8 cellular contexts compared by ENCODE assay signal in the genomic region with DNA sequence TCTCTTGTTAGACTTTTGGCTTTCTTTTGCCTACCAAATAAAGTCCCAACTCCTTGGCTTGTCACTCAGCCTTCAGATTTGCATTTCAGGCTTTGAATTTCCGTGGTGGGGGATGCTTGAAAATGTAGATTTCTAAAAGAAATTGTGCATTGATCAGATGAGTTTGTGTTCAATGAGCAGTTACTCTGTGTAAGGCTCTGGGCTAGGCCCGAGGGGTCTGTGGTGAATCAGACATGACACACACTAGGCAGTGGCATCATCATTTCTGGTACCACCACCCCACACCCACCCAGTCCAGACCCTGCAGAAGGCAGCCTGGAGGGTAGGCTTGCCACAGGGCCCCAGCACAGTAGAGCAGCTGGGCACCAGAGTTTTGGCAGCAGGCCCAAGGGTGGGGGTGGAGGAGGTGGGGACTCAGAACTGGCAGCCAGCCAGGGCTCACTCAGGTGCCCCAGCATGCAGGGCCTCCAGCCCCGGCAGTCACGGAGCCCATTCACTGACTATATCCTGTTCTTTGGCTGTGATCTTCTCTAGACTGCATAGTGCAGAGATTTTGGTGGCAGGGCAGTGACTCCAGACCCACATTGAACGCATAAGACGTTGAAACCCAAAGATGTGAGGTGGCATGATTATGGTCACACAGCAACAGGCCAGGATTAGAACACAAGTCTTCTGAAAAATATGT.
DNase-seq lines count a peak whose midpoint lies in the region; ATAC-seq and TF ChIP-seq lines count a peak whose summit lies in the region.

No MANE protein-coding gene starts in this region.

- peak; percentile 86 to 87 for ATAC-seq in CD4-positive, CD25-positive, alpha-beta regulatory T cell (ENCODE audit: low read depth in 2 of 2)
- ATAC-seq in GM21529 (IDR thresholded peaks at IDR 0.05; ENCODE audit: unreplicated experiment) (peak; percentile 58), aorta (ENCODE audit: low FRiP score) (peak; percentile 23)

- H3K9me3 Mint-ChIP-seq in CD4-positive, CD25-positive, alpha-beta regulatory T cell = no peaks in the 10 kb centered on the region
- no peaks in the 10 kb centered on the region for H3K9me3 Mint-ChIP-seq in HFFc6

- H3K9me3 ChIP-seq in CD4-positive, CD25-positive, alpha-beta regulatory T cell (ENCODE audit: control insufficient read depth in 2 of 2, low read length in 2 of 2) = no peaks in the 10 kb centered on the region
- H3K9me3 ChIP-seq in ovary (no peaks in the 10 kb centered on the region), aorta (ENCODE audit: control insufficient read depth, low read length) (no peaks in the 10 kb centered on the region)

- TF ChIP-seq CTCF in ovary (IDR thresholded peaks at IDR 0.05) = no peak
- TF ChIP-seq CTCF in HFFc6 (IDR thresholded peaks at IDR 0.05) = no peak

- H3K4me1 Mint-ChIP-seq in CD4-positive, CD25-positive, alpha-beta regulatory T cell = peaks cover 35 to 60% (median 52%) of the 10 kb centered on the region in 4 donors
- H3K4me1 Mint-ChIP-seq in HFFc6 (ENCODE audit: low read depth) = peaks cover 52% of the 10 kb centered on the region

- H3K36me3 Mint-ChIP-seq in CD4-positive, CD25-positive, alpha-beta regulatory T cell = peaks cover 25% of the 10 kb centered on the region
- H3K36me3 Mint-ChIP-seq in HFFc6 (ENCODE audit: low read depth) = peaks cover 40% of the 10 kb centered on the region

- peak overlapping the region; percentile 35 for H3K27ac ChIP-seq in CD4-positive, CD25-positive, alpha-beta regulatory T cell (ENCODE audit: insufficient read depth, low read length, poor library complexity, severe bottlenecking)
- H3K27ac ChIP-seq in ovary = no peak overlapping the region
- no peak overlapping the region for H3K27ac ChIP-seq in aorta (ENCODE audit: low read depth in 1 of 2, low read length in 2 of 2)

- H3K4me3 Mint-ChIP-seq in CD4-positive, CD25-positive, alpha-beta regulatory T cell = peak overlapping the region in 2 of 4 donors; percentile 23 to 63
- no peak overlapping the region for H3K4me3 Mint-ChIP-seq in HFFc6

- intact Hi-C loops in ovary (cut with DNase I) (no loop called here), aorta (cut with DNase I) (no loop called here)

- peak; percentile 33 to 86 (median 79) for DNase-seq in CD4-positive, CD25-positive, alpha-beta regulatory T cell
- peak; percentile 90 to 97 (median 93) for DNase-seq in NCI-H1417 (lab: John Stamatoyannopoulos, UW)
- peak; percentile 57 for DNase-seq in T follicular helper cell (ENCODE audit: low read depth)
- DNase-seq in astrocyte of the hippocampus (ENCODE audit: low read depth, low spot score) = peak; percentile 74
- peak; percentile 25 to 58 (median 54) for DNase-seq in ovary
- DNase-seq in aorta = peak in 1 of 2 donors; percentile 79
- no peak for DNase-seq in HFFc6

- H3K36me3 ChIP-seq in CD4-positive, CD25-positive, alpha-beta regulatory T cell (ENCODE audit: control insufficient read depth, insufficient read depth, low read length) = peaks cover 11% of the 10 kb centered on the region
- H3K36me3 ChIP-seq in ovary (no peaks in the 10 kb centered on the region), aorta (ENCODE audit: control insufficient read depth in 1 of 2, insufficient read depth in 2 of 2, low read length in 1 of 2) (peaks cover 0 to 4% of the 10 kb centered on the region in 2 donors)

- no peak for TF ChIP-seq POLR2A in ovary (IDR thresholded peaks at IDR 0.05)

- peak overlapping the region in 2 of 3 donors; percentile 34 to 57 for H3K27ac Mint-ChIP-seq in CD4-positive, CD25-positive, alpha-beta regulatory T cell
- no peak overlapping the region for H3K27ac Mint-ChIP-seq in HFFc6

- H3K4me3 ChIP-seq in CD4-positive, CD25-positive, alpha-beta regulatory T cell (ENCODE audit: low read depth, low read length) = no peak overlapping the region
- no peak overlapping the region for H3K4me3 ChIP-seq in ovary
- no peak overlapping the region for H3K4me3 ChIP-seq in aorta (ENCODE audit: low read length in 2 of 2)

- no peak for TF ChIP-seq EP300 in ovary (IDR thresholded peaks at IDR 0.05)

- no peaks in the 10 kb centered on the region for H3K27me3 ChIP-seq in CD4-positive, CD25-positive, alpha-beta regulatory T cell (ENCODE audit: control insufficient read depth, insufficient read depth, low read length)
- H3K27me3 ChIP-seq in ovary = no peaks in the 10 kb centered on the region
- H3K27me3 ChIP-seq in aorta (ENCODE audit: control insufficient read depth in 1 of 2, insufficient read depth in 2 of 2, low read length in 1 of 2) = no peaks in the 10 kb centered on the region

- H3K27me3 Mint-ChIP-seq in CD4-positive, CD25-positive, alpha-beta regulatory T cell = no peaks in the 10 kb centered on the region
- H3K27me3 Mint-ChIP-seq in HFFc6 (ENCODE audit: insufficient read depth) = peaks cover 1% of the 10 kb centered on the region

- H3K4me1 ChIP-seq in CD4-positive, CD25-positive, alpha-beta regulatory T cell (ENCODE audit: control insufficient read depth, insufficient read depth, low read length, poor library complexity, severe bottlenecking) = peaks cover 40% of the 10 kb centered on the region
- H3K4me1 ChIP-seq in ovary (ENCODE audit: insufficient read depth) (peaks cover 18% of the 10 kb centered on the region), aorta (ENCODE audit: control insufficient read depth in 1 of 2, insufficient read depth in 2 of 2, low read length in 2 of 2) (no peaks in the 10 kb centered on the region)

- 71 to 76% (median 72%) methylated on average over 6 of the region's 6 CpGs for WGBS in ovary, 3 donors
- 55 to 70% methylated on average over 6 of the region's 6 CpGs for WGBS in aorta, 2 donors

Comparison
In these comparisons a context has a peak if more than half of its experiments do, and no peak if none do; other contexts are left out.
1. ATAC-seq: peak in every context shown above with its lines; median percentile 86 in CD4-positive, CD25-positive, alpha-beta regulatory T cell; 58 in GM21529; 23 in aorta.